Comparison of ENCODE assay signal across 17 cellular contexts in the genomic region with DNA sequence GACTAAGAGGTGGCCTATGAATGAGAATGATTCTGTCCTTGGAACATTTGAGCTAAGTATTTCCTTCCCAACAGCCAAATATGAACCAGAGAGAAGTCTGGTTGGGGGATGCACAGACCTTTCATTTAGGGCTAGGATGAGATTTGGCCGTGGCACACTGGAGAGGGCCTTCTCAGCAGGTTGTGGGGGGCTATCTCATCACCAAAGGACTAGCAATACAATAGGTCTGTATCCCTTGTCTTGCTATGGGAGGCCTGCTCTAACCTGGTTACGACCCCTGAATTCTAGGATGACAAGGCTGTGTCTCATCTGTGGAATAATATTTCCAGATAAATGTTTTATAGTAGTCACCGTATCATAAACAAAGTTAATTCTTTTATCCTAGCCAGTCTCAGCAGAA.
A peak's percentile ranks its signal among the peaks of the same experiment; 100 is the strongest.
DNase-seq lines count a peak whose midpoint lies in the region; ATAC-seq and TF ChIP-seq lines count a peak whose summit lies in the region.
"Had no signal": no experiment of that assay in that cellular context is flagged by ENCODE, and none has a peak within 500 bp of the region (broad histone marks: within the 10 kb centered on the region; RNA-seq: fewer than 3 reads in every experiment).

No MANE protein-coding gene starts in this region.

- ATAC-seq in activated naive CD4-positive, alpha-beta T cell treated with anti-CD3 and anti-CD28 coated beads, Interleukin-2, amount 50 U/mL, for 72 hours: no peak

- no peak overlapping the region for H2BK15ac ChIP-seq in mesendoderm (replicated peaks; ENCODE audit: low read depth)

- H3K9me3 ChIP-seq in SK-N-MC (ENCODE audit: low read depth, low read length): no peaks in the 10 kb centered on the region
- no peaks in the 10 kb centered on the region for H3K9me3 ChIP-seq in sigmoid colon
- H3K9me3 ChIP-seq: BE2C, MG63 had no signal

- H3K27me3 Mint-ChIP-seq in HFFc6 (ENCODE audit: insufficient read depth) (peaks cover 1% of the 10 kb centered on the region; the same call in 1 of the 2 replicates), immature natural killer cell (ENCODE audit: low read depth in 3 of 3) (peaks cover 0 to 2% (median 0%) of the 10 kb centered on the region in 3 donors)
- H3K27me3 Mint-ChIP-seq: CD4-positive, alpha-beta T cell had no signal

- no peaks in the 10 kb centered on the region for H3K4me1 ChIP-seq in mesendoderm (ENCODE audit: control insufficient read depth, low read depth, low read length)
- peaks cover 0 to 78% (median 52%) of the 10 kb centered on the region in 4 donors for H3K4me1 ChIP-seq in sigmoid colon
- H3K4me1 ChIP-seq: BE2C had no signal

- no peaks in the 10 kb centered on the region for H3K79me1 ChIP-seq in mesendoderm (ENCODE audit: low read length)

- DNase-seq in HFFc6 (no peak), SK-N-MC (ENCODE audit: low read depth, low spot score) (no peak), mesendoderm (no peak), sigmoid colon (no peak), immature natural killer cell (no peak), NCI-H1048 (lab: John Stamatoyannopoulos, UW) (no peak)
- DNase-seq in activated naive CD4-positive, alpha-beta T cell treated with anti-CD3 and anti-CD28 coated beads, Interleukin-2, amount 50 U/mL, for 72 hours (ENCODE audit: low spot score in 2 of 2): no peak
- DNase-seq: BE2C; Calu3; CD4-positive, alpha-beta T cell; MG63; NCI-H1694 treated with DMSO at 0.1 percent for 48 hours; NCI-H2107; NCI-H226; NCI-H524 treated with DMSO at 0.1 percent for 48 hours; SHP77 had no signal

- no peaks in the 10 kb centered on the region for H3K36me3 Mint-ChIP-seq in HFFc6 (ENCODE audit: low read depth)
- no peaks in the 10 kb centered on the region for H3K36me3 Mint-ChIP-seq in immature natural killer cell
- no peaks in the 10 kb centered on the region for H3K36me3 Mint-ChIP-seq in activated naive CD4-positive, alpha-beta T cell treated with anti-CD3 and anti-CD28 coated beads, Interleukin-2, amount 50 U/mL, for 72 hours

- TF ChIP-seq POLR2A in sigmoid colon (IDR thresholded peaks at IDR 0.05): no peak

- H3K9ac ChIP-seq in SK-N-MC (ENCODE audit: insufficient read length) (no peak overlapping the region), mesendoderm (ENCODE audit: low read length) (no peak overlapping the region)
- H3K9ac ChIP-seq: KMS-11 had no signal

- H3K23ac ChIP-seq in mesendoderm (ENCODE audit: low read length): no peak overlapping the region

- H3K4me3 Mint-ChIP-seq in HFFc6: 0 out of 2 replicates have a peak overlapping the region, but pooled peaks have one; percentile 11
- no peak overlapping the region for H3K4me3 Mint-ChIP-seq in immature natural killer cell
- H3K4me3 Mint-ChIP-seq: CD4-positive, alpha-beta T cell had no signal

- H2BK5ac ChIP-seq in mesendoderm (ENCODE audit: low read length): no peak overlapping the region

- H3K18ac ChIP-seq in mesendoderm (ENCODE audit: low read length): peak overlapping the region; percentile 10

- peak overlapping the region; percentile 44 for H3K4me3 ChIP-seq in SK-N-MC
- no peak overlapping the region for H3K4me3 ChIP-seq in mesendoderm (ENCODE audit: low read length)
- H3K4me3 ChIP-seq in sigmoid colon: no peak overlapping the region
- H3K4me3 ChIP-seq: MG63 had no signal

- no peak for TF ChIP-seq EP300 in sigmoid colon (IDR thresholded peaks at IDR 0.05)

- no peak overlapping the region for H2AK5ac ChIP-seq in mesendoderm (ENCODE audit: low read length)

- H3K4me1 Mint-ChIP-seq in HFFc6 (ENCODE audit: low read depth) (peaks cover 93% of the 10 kb centered on the region), immature natural killer cell (no peaks in the 10 kb centered on the region)

- H3K4ac ChIP-seq in mesendoderm (ENCODE audit: low read depth, low read length): no peak overlapping the region

- no peak overlapping the region for H3K56ac ChIP-seq in mesendoderm (ENCODE audit: low read length)

- no peak overlapping the region for H2BK120ac ChIP-seq in mesendoderm (ENCODE audit: low read depth, low read length)

- H3K27me3 ChIP-seq in mesendoderm (ENCODE audit: insufficient read depth, low read length, poor library complexity): no peaks in the 10 kb centered on the region
- no peaks in the 10 kb centered on the region for H3K27me3 ChIP-seq in sigmoid colon
- H3K27me3 ChIP-seq: BE2C, MG63 had no signal

- H3K79me2 ChIP-seq in mesendoderm (ENCODE audit: control insufficient read depth, insufficient read depth, low read length): no peaks in the 10 kb centered on the region

- H3K27ac ChIP-seq in SK-N-MC (peak overlapping the region; percentile 72), mesendoderm (ENCODE audit: low read depth, low read length) (no peak overlapping the region), sigmoid colon (peak overlapping the region in 3 of 4 donors; percentile 53 to 76 (median 76))
- H3K27ac ChIP-seq: KMS-11 had no signal

- intact Hi-C loops in sigmoid colon (cut with DNase I): loop anchor here (10.0 kb wide), 1 partner anchor 143 kb away; no protein-coding TSS in a partner anchor

- peak overlapping the region; percentile 67 for H3K27ac Mint-ChIP-seq in HFFc6
- H3K27ac Mint-ChIP-seq in immature natural killer cell: no peak overlapping the region
- no peak overlapping the region for H3K27ac Mint-ChIP-seq in activated naive CD4-positive, alpha-beta T cell treated with anti-CD3 and anti-CD28 coated beads, Interleukin-2, amount 50 U/mL, for 72 hours
- H3K27ac Mint-ChIP-seq: CD4-positive, alpha-beta T cell had no signal

- H3K36me3 ChIP-seq in SK-N-MC (ENCODE audit: insufficient read depth, low read length): no peaks in the 10 kb centered on the region
- H3K36me3 ChIP-seq in mesendoderm (ENCODE audit: control insufficient read depth, insufficient read depth, low read length): no peaks in the 10 kb centered on the region
- no peaks in the 10 kb centered on the region for H3K36me3 ChIP-seq in sigmoid colon
- H3K36me3 ChIP-seq: BE2C, MG63 had no signal

- H3K4me2 ChIP-seq in mesendoderm (ENCODE audit: low read length): no peak overlapping the region
- H3K4me2 ChIP-seq: KMS-11 had no signal

- H3K9me3 Mint-ChIP-seq in HFFc6: no peaks in the 10 kb centered on the region
- H3K9me3 Mint-ChIP-seq in immature natural killer cell: peaks cover 8 to 32% (median 16%) of the 10 kb centered on the region in 6 donors
- peaks cover 8 to 13% of the 10 kb centered on the region in 2 donors for H3K9me3 Mint-ChIP-seq in activated naive CD4-positive, alpha-beta T cell treated with anti-CD3 and anti-CD28 coated beads, Interleukin-2, amount 50 U/mL, for 72 hours

- no peak for TF ChIP-seq CTCF in HFFc6 (IDR thresholded peaks at IDR 0.05)
- TF ChIP-seq CTCF in sigmoid colon (IDR thresholded peaks at IDR 0.05): no peak

- WGBS in mesendoderm (ENCODE audit: extremely low coverage, insufficient coverage, low lambda C conversion rate): no CpG with 5 or more reads among the region's 3 CpGs
- WGBS in sigmoid colon, 2 donors: 62 to 78% methylated on average over 3 of the region's 3 CpGs

- H4K8ac ChIP-seq in mesendoderm (ENCODE audit: low read depth, low read length): no peak overlapping the region

- H4K5ac ChIP-seq in mesendoderm (ENCODE audit: low read length): no peak overlapping the region
